ENCODE assay signal across 18 cellular contexts in the genomic region with DNA sequence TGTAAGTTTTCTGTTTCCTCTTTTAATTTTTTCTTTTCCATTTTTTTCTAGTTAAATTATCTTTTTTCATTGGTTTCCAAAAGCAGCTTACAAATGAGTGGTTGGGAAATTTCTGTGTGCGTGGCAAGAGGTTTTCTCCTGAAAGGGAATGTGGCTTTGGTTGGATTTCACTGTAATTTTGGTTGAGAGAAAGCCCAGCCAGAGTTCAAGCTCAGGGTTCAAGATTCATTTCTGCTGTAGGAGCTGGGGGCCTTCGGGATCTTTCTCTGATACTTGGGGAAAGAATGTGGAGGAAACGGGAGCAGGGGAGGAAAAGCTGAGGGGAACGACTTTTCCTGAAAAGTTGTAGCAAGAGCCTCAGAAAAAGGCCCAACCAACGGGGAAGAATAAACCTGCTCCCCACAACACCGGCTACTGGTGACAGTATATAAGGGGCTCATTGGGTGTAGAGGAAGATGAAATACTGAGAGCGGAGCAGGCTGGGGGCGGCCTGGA. TPM values are rescaled to one million over a fixed set of nuclear protein-coding genes. Genes with fewer than 3 reads are reported as not detected.
DNase-seq lines count a peak whose midpoint lies in the region; ATAC-seq and TF ChIP-seq lines count a peak whose summit lies in the region.
"Had no signal": no experiment of that assay in that cellular context is flagged by ENCODE, and none has a peak within 500 bp of the region (broad histone marks: within the 10 kb centered on the region; RNA-seq: fewer than 3 reads in every experiment).

No MANE protein-coding gene starts in this region.

- 10 to 15% methylated on average over 8 of the region's 8 CpGs for WGBS in heart right ventricle, 2 donors

- ATAC-seq in naive B cell (ENCODE audit: low read depth in 2 of 2) (no peak), heart right ventricle (no peak)

- TF ChIP-seq CTCF in brain (conservative IDR thresholded peaks at IDR 0.05) (no peak), tibial artery (IDR thresholded peaks at IDR 0.05) (no peak), heart right ventricle (IDR thresholded peaks at IDR 0.05) (no peak)

- POLR2A ChIA-PET in HEK293T (lab: Yijun Ruan, JAX): interaction anchor here (1.0 to 4.9 kb wide), 2 partner anchors 12 to 47 kb away, joined by 3 to 69 read pairs; a partner anchor contains a TSS

- H3K27ac Mint-ChIP-seq in brain: peak overlapping the region in 2 of 5 experiments; percentile 75 to 94
- H3K27ac Mint-ChIP-seq in naive B cell: peak overlapping the region in 3 of 6 donors; percentile 70 to 86 (median 72)
- H3K27ac Mint-ChIP-seq: CD4-positive, alpha-beta T cell had no signal

- 0 out of 2 replicates have a peak, but pooled peaks cover 3% of the 10 kb centered on the region for H3K4me1 ChIP-seq in HUES6 (ENCODE audit: control insufficient read depth, insufficient read depth, low read length)
- peaks cover 4 to 63% (median 37%) of the 10 kb centered on the region in 4 donors for H3K4me1 ChIP-seq in tibial artery
- peaks cover 4 to 34% (median 17%) of the 10 kb centered on the region in 9 donors for H3K4me1 ChIP-seq in heart right ventricle

- peaks cover 100% of the 10 kb centered on the region for H3K27me3 Mint-ChIP-seq in brain
- peaks cover 74 to 93% (median 93%) of the 10 kb centered on the region in 3 donors for H3K27me3 Mint-ChIP-seq in naive B cell

- peaks cover 6% of the 10 kb centered on the region; the same call in 1 of the 2 replicates for H3K9me3 ChIP-seq in HUES6 (ENCODE audit: control insufficient read depth, insufficient read depth, low read depth, low read length)
- no peaks in the 10 kb centered on the region for H3K9me3 ChIP-seq in tibial artery
- H3K9me3 ChIP-seq in heart right ventricle: no peaks in the 10 kb centered on the region
- H3K9me3 ChIP-seq: thyroid gland had no signal

- H3K4me3 ChIP-seq in HUES6 (ENCODE audit: low read depth, low read length) (peak overlapping the region; percentile 39; the same call in 1 of the 2 replicates), tibial artery (peak overlapping the region; percentile 64 to 84), heart right ventricle (peak overlapping the region in 1 of 10 donors; percentile 3)

- CTCF ChIA-PET in HEK293T (lab: Yijun Ruan, JAX): interaction anchor here (1.1 to 5.6 kb wide), 6 partner anchors 12 to 228 kb away, joined by 3 to 44 read pairs (median 24); a partner anchor contains a TSS

- peaks cover 100% of the 10 kb centered on the region for H3K27me3 ChIP-seq in HUES6 (ENCODE audit: control insufficient read depth, insufficient read depth, low read length)
- no peaks in the 10 kb centered on the region for H3K27me3 ChIP-seq in tibial artery
- peaks cover 64 to 100% (median 100%) of the 10 kb centered on the region in 7 donors for H3K27me3 ChIP-seq in heart right ventricle

- intact Hi-C loops in tibial artery (cut with DNase I; ENCODE audit: low total_unique reads) (no loop called here), heart right ventricle (cut with DNase I) (no loop called here)

- DNase-seq in naive B cell (no peak), tibial artery (no peak), NOMO-1 treated with dmso at 0.1 percent for 144 hours (lab: John Stamatoyannopoulos, UW; ENCODE audit: unreplicated experiment) (no peak), heart right ventricle (no peak), HEK293T (ENCODE audit: extremely low spot score) (no peak)
- DNase-seq: amygdala; CD4-positive, alpha-beta T cell; DMS79; mesendoderm; NCI-H1092; NCI-H2171 treated with DMSO at 0.1 percent for 48 hours; stimulated activated CD4-positive, alpha-beta T cell treated with anti-CD3 and anti-CD28 coated beads, Interleukin-4, amount 100 ng/mL, for 4 hours; thyroid gland had no signal

- H3K36me3 Mint-ChIP-seq in brain (no peaks in the 10 kb centered on the region), naive B cell (peaks cover 0 to 26% of the 10 kb centered on the region in 2 donors)

- H3K4me3 Mint-ChIP-seq in brain (peak overlapping the region in 3 of 5 experiments; percentile 70 to 90 (median 84)), naive B cell (peak overlapping the region in 6 of 8 donors; percentile 22 to 60 (median 54))

- no peak overlapping the region for H3K27ac ChIP-seq in HUES6 (ENCODE audit: low read depth, low read length)
- H3K27ac ChIP-seq in tibial artery: peak overlapping the region; percentile 93 to 98
- no peak overlapping the region for H3K27ac ChIP-seq in heart right ventricle
- H3K27ac ChIP-seq: RWPE1, thyroid gland, VCaP had no signal

- peak overlapping the region; percentile 38 for H3K9ac ChIP-seq in HUES6 (ENCODE audit: low read length)

- H3K9me3 Mint-ChIP-seq in brain (peaks cover 0 to 16% (median 0%) of the 10 kb centered on the region in 5 experiments), naive B cell (peaks cover 0 to 37% (median 10%) of the 10 kb centered on the region in 7 donors)
- H3K9me3 Mint-ChIP-seq: CD4-positive, alpha-beta T cell had no signal

- no peaks in the 10 kb centered on the region for H3K36me3 ChIP-seq in HUES6 (ENCODE audit: control insufficient read depth, insufficient read depth, low read length)
- no peaks in the 10 kb centered on the region for H3K36me3 ChIP-seq in tibial artery
- H3K36me3 ChIP-seq in heart right ventricle: no peaks in the 10 kb centered on the region
- H3K36me3 ChIP-seq: thyroid gland had no signal

- H3K4me1 Mint-ChIP-seq in brain (peaks cover 26% of the 10 kb centered on the region), naive B cell (peaks cover 30 to 57% (median 38%) of the 10 kb centered on the region in 3 donors)

TF ChIP-seq in HEK293T, 16 proteins besides CTCF, POLR2A, EP300 and RAD21:
- TF ChIP-seq, protein P1, sequence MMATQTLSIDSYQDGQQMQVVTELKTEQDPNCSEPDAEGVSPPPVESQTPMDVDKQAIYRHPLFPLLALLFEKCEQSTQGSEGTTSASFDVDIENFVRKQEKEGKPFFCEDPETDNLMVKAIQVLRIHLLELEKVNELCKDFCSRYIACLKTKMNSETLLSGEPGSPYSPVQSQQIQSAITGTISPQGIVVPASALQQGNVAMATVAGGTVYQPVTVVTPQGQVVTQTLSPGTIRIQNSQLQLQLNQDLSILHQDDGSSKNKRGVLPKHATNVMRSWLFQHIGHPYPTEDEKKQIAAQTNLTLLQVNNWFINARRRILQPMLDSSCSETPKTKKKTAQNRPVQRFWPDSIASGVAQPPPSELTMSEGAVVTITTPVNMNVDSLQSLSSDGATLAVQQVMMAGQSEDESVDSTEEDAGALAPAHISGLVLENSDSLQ (IDR thresholded peaks at IDR 0.05): no peak
- no peak for TF ChIP-seq FOXM1 (IDR thresholded peaks at IDR 0.05; ENCODE audit: borderline replicate concordance)
- TF ChIP-seq FOXK2 (IDR thresholded peaks at IDR 0.05): no peak
- TF ChIP-seq L3MBTL2 (conservative IDR thresholded peaks at IDR 0.05): no peak
- no peak for TF ChIP-seq FOXA1 (IDR thresholded peaks at IDR 0.05)
- no peak for TF ChIP-seq ARNT (IDR thresholded peaks at IDR 0.05)
- no peak for TF ChIP-seq ELF4 (IDR thresholded peaks at IDR 0.05)
- no peak for TF ChIP-seq HDGF (IDR thresholded peaks at IDR 0.05; ENCODE audit: borderline replicate concordance)
- TF ChIP-seq TARDBP (IDR thresholded peaks at IDR 0.05): no peak
- no peak for TF ChIP-seq CTBP1 (IDR thresholded peaks at IDR 0.05; ENCODE audit: borderline replicate concordance)
- TF ChIP-seq BHLHE40 (IDR thresholded peaks at IDR 0.05; ENCODE audit: borderline replicate concordance): no peak
- no peak for TF ChIP-seq NFRKB (IDR thresholded peaks at IDR 0.05)
- TF ChIP-seq SP1 (IDR thresholded peaks at IDR 0.05): no peak
- TF ChIP-seq ZNF384 (IDR thresholded peaks at IDR 0.05): no peak
- no peak for TF ChIP-seq SUZ12 (IDR thresholded peaks at IDR 0.05)
- no peak for TF ChIP-seq LEF1 (IDR thresholded peaks at IDR 0.05; ENCODE audit: borderline replicate concordance)

RNA-seq across cellular contexts. Expression of a gene that starts 1.8 kb away (rescaled TPM):
- polyA plus RNA-seq in brain (ENCODE audit: insufficient read depth, low read depth, low replicate concordance) (not detected), naive B cell (ENCODE audit: low read depth in 6 of 6) (not detected), heart right ventricle (not detected)
- not detected for total RNA-seq in heart right ventricle
- total RNA-seq: CD4-positive, alpha-beta T cell; omental fat pad; thyroid gland had no signal

RNA-seq across cellular contexts. Expression of a gene that starts 12.0 kb away (rescaled TPM):
- not detected for polyA plus RNA-seq in brain (ENCODE audit: insufficient read depth, low read depth, low replicate concordance)
- not detected for polyA plus RNA-seq in naive B cell (ENCODE audit: low read depth in 6 of 6)
- total RNA-seq in heart right ventricle: not detected
- polyA plus RNA-seq in heart right ventricle: not detected
- total RNA-seq: CD4-positive, alpha-beta T cell; thyroid gland had no signal

RNA-seq across cellular contexts. Expression of a gene that starts 13.2 kb away (rescaled TPM):
- polyA plus RNA-seq in brain (ENCODE audit: insufficient read depth, low read depth, low replicate concordance) (not detected), naive B cell (ENCODE audit: low read depth in 6 of 6) (not detected), heart right ventricle (not detected)
- not detected for total RNA-seq in heart right ventricle
- total RNA-seq: CD4-positive, alpha-beta T cell had no signal

RNA-seq across cellular contexts. Expression of a gene that starts 13.8 kb away (rescaled TPM):
- polyA plus RNA-seq in brain (ENCODE audit: insufficient read depth, low read depth, low replicate concordance): not detected
- not detected for polyA plus RNA-seq in naive B cell (ENCODE audit: low read depth in 6 of 6)
- not detected for total RNA-seq in heart right ventricle
- polyA plus RNA-seq in heart right ventricle: not detected
- total RNA-seq: CD4-positive, alpha-beta T cell; omental fat pad; thyroid gland had no signal

RNA-seq across cellular contexts. Expression of a gene that starts 22.1 kb away (rescaled TPM):
- polyA plus RNA-seq in brain (ENCODE audit: insufficient read depth, low read depth, low replicate concordance): not detected
- polyA plus RNA-seq in naive B cell (ENCODE audit: low read depth in 6 of 6): not detected
- not detected for total RNA-seq in heart right ventricle
- polyA plus RNA-seq in heart right ventricle: not detected
- total RNA-seq: CD4-positive, alpha-beta T cell; thyroid gland had no signal

Comparison
In these comparisons a context has a peak if more than half of its experiments do, and no peak if none do; other contexts are left out.
1. H3K27ac ChIP-seq: peak in tibial artery (2 of 2); none in HUES6 (single experiment) and heart right ventricle (0 of 10).